In genomic region chr19:10717356-10718204, GRCh38 we compare ENCODE assay signal across 8 cellular contexts. TPM values are rescaled to one million over a fixed set of nuclear protein-coding genes. Genes with fewer than 3 reads are reported as not detected.
DNase-seq lines count a peak whose midpoint lies in the region; TF ChIP-seq lines count a peak whose summit lies in the region.

DNM2 (plus strand) TSS chr19:10718079; CDS start chr19:10718243, 164 bp downstream.

- peaks cover 2% of the 10 kb centered on the region for H4K20me1 ChIP-seq in H9 (ENCODE audit: control insufficient read depth, insufficient read depth, insufficient read length)

- peaks cover 13 to 17% of the 10 kb centered on the region in 2 experiments for H3K4me1 Mint-ChIP-seq in H9
- H3K4me1 Mint-ChIP-seq in neural crest cell, result peaks cover 25% of the 10 kb centered on the region

- no peak within 1 kb of the TSS for H4K91ac ChIP-seq in H9 (ENCODE audit: insufficient read length, low read depth, low read length)

- H2BK5ac ChIP-seq in H9 (ENCODE audit: insufficient read length, low read length), result no peak within 1 kb of the TSS

- no peaks in the 10 kb centered on the region for H3K9me3 ChIP-seq in H9 (ENCODE audit: control insufficient read depth, low read depth, low read length)
- no peaks in the 10 kb centered on the region for H3K9me3 ChIP-seq in MG63

- peaks cover 11% of the 10 kb centered on the region for H3K79me1 ChIP-seq in H9 (ENCODE audit: insufficient read depth, low read depth, low read length, poor library complexity, severe bottlenecking)

- H3K18ac ChIP-seq in H9 (ENCODE audit: insufficient read length, low read depth, low read length), result peak within 1 kb of the TSS; percentile 49

- no peak within 1 kb of the TSS for H2BK12ac ChIP-seq in H9 (ENCODE audit: insufficient read length, low read depth, low read length)

- H3K4me3 Mint-ChIP-seq in H9 (peak within 1 kb of the TSS; percentile 88 to 95), neural crest cell (peak within 1 kb of the TSS; percentile 99)

- in situ Hi-C loops in G401 (cut with HindIII; ENCODE audit: low sequenced_read_pairs), result no loop called here

- H2AK5ac ChIP-seq in H9 (ENCODE audit: insufficient read length, low read length), result no peak within 1 kb of the TSS

- H3K23me2 ChIP-seq in H9 (ENCODE audit: insufficient read length, low read depth, low read length, poor library complexity, severe bottlenecking), result peaks cover 7% of the 10 kb centered on the region

- H3K36me3 ChIP-seq in MG63, result peaks cover 24% of the 10 kb centered on the region

- no peak within 1 kb of the TSS for H4K8ac ChIP-seq in H9 (replicated peaks; ENCODE audit: insufficient read length, low read depth, low read length)

- H3K36me3 Mint-ChIP-seq in H9 (ENCODE audit: insufficient read depth in 1 of 3, low read depth in 3 of 3) (peaks cover 5 to 14% (median 11%) of the 10 kb centered on the region in 3 experiments; a peak in 5 of 7 replicates), neural crest cell (ENCODE audit: low read depth) (no peaks in the 10 kb centered on the region)

- H3K9me3 Mint-ChIP-seq in H9 (no peaks in the 10 kb centered on the region), neural crest cell (no peaks in the 10 kb centered on the region)

- peak within 1 kb of the TSS; percentile 83 for H3K4me3 ChIP-seq in MG63
- peak within 1 kb of the TSS; percentile 82 for H3K4me3 ChIP-seq in fibroblast of villous mesenchyme (ENCODE audit: low read depth, low read length)

- H2AFZ ChIP-seq in H9 (ENCODE audit: low read length), result no peak within 1 kb of the TSS

- H3K27ac ChIP-seq in H9 (ENCODE audit: insufficient read length, low read depth, low read length), result no peak within 1 kb of the TSS

- H2BK20ac ChIP-seq in H9 (ENCODE audit: low read depth, low read length, poor library complexity, severe bottlenecking), result no peak within 1 kb of the TSS

- no peak within 1 kb of the TSS for H4K5ac ChIP-seq in H9 (ENCODE audit: insufficient read length, low read depth, low read length)

- H3K27ac Mint-ChIP-seq in H9 (peak within 1 kb of the TSS; percentile 85 to 96 (median 90)), neural crest cell (ENCODE audit: unreplicated experiment) (peak within 1 kb of the TSS; percentile 54)

- H3K27me3 Mint-ChIP-seq in H9 (ENCODE audit: low read depth) (no peaks in the 10 kb centered on the region), neural crest cell (ENCODE audit: low read depth) (no peaks in the 10 kb centered on the region)

- no peak within 1 kb of the TSS for H3T11ph ChIP-seq in H9 (ENCODE audit: low read length)

- H3K14ac ChIP-seq in H9 (ENCODE audit: insufficient read depth, low read length), result peak within 1 kb of the TSS; percentile 44

- H3K4ac ChIP-seq in H9 (ENCODE audit: low read depth, low read length), result no peak within 1 kb of the TSS

- no peak within 1 kb of the TSS for H2BK120ac ChIP-seq in H9 (ENCODE audit: low read depth, low read length, poor library complexity, severe bottlenecking)

- peak; percentile 100 for DNase-seq in G401 (ENCODE audit: low spot score)
- DNase-seq in H9, result peak; percentile 100
- DNase-seq in MG63, result peak; percentile 99
- DNase-seq in SIG-M5 (lab: John Stamatoyannopoulos, UW), result peak; percentile 100
- peak; percentile 96 for DNase-seq in activated gamma-delta T cell treated with Interleukin-2 at 50 U/mL for 16 hours
- DNase-seq in fibroblast of villous mesenchyme (ENCODE audit: low read depth), result peak; percentile 100
- DNase-seq in neural crest cell (ENCODE audit: low read depth, low spot score), result peak; percentile 99
- DNase-seq in stromal cell of bone marrow (ENCODE audit: low read depth), result peak; percentile 100

- H2BK15ac ChIP-seq in H9 (ENCODE audit: low read depth, low read length), result no peak within 1 kb of the TSS

- H3K9ac ChIP-seq in H9 (ENCODE audit: extremely low read depth, insufficient read length, low read length), result peak within 1 kb of the TSS; percentile 73

- no peaks in the 10 kb centered on the region for H3K4me1 ChIP-seq in H9 (ENCODE audit: insufficient read depth, low read length)

- WGBS in H9 (ENCODE audit: extremely low coverage, insufficient read length, low lambda C conversion rate), result no CpG with 5 or more reads among the region's 57 CpGs

- H3K23ac ChIP-seq in H9 (ENCODE audit: insufficient read length, low read depth, low read length), result no peak within 1 kb of the TSS

- peak within 1 kb of the TSS; percentile 68 for H3K4me2 ChIP-seq in H9 (ENCODE audit: insufficient read depth, insufficient read length, low read length)

- TF ChIP-seq CTCF in H9 (conservative IDR thresholded peaks at IDR 0.05), result peak; percentile 89
- TF ChIP-seq CTCF in fibroblast of villous mesenchyme (IDR thresholded peaks at IDR 0.05; ENCODE audit: insufficient read depth, low read depth, low read length), result peak; percentile 83
- TF ChIP-seq CTCF in neural crest cell (conservative IDR thresholded peaks at IDR 0.05), result peak; percentile 91

- no peaks in the 10 kb centered on the region for H3K27me3 ChIP-seq in H9 (ENCODE audit: insufficient read depth, low read length)
- no peaks in the 10 kb centered on the region for H3K27me3 ChIP-seq in MG63

- no peak within 1 kb of the TSS for H3K56ac ChIP-seq in H9 (ENCODE audit: insufficient read length, low read depth, low read length)

- peaks cover 30% of the 10 kb centered on the region; the same call in 1 of the 2 replicates for H3K79me2 ChIP-seq in H9 (ENCODE audit: insufficient read depth, low read length)

RNA-seq across cellular contexts. Expression of gene DNM2, which starts in this region (rescaled TPM):
- total RNA-seq in G401 (2014; rRNA removed; shearing (Covaris generic)), result 90.2 and 121 TPM in 2 replicates
- 136 and 152 TPM in 2 replicates for total RNA-seq in H9 (2021)
- 104 and 116 TPM in 2 replicates for total RNA-seq in MG63 (2014; rRNA removed; shearing (Covaris generic); ENCODE audit: low replicate concordance)
- 101 and 107 TPM in 2 replicates for total RNA-seq in fibroblast of villous mesenchyme
- total RNA-seq in neural crest cell, result 117 TPM in 2 replicates
